Comparison of ENCODE assay signal across 26 cellular contexts in the genomic region with DNA sequence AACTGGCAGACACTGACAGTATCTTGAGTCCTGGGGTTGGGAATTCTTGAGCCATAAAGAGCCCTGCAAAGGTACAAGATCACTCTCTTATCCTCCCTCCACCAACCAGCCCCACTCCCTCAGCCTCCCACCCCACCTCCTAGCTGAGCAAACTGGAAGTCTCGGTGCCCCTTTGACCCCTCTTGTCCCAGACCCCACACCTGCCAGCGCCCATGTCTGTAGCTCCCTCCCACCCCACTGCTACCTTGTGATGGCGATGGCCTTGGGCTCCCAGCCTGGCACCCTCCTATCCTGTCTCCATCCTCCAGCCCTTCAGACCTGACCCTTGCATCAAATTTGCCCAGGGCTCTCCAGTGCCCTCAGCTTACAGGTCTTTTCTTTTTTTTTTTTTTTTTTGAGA. TPM values are rescaled to one million over a fixed set of nuclear protein-coding genes. Genes with fewer than 3 reads are reported as not detected.
"Had no signal": no experiment of that assay in that cellular context is flagged by ENCODE, and none has a peak within 500 bp of the region (broad histone marks: within the 10 kb centered on the region; RNA-seq: fewer than 3 reads in every experiment).

No MANE protein-coding gene starts in this region.

- H3K9me3 Mint-ChIP-seq: activated B cell treated with CpG ODN at 0.5 μM for 24 hours; activated CD4-positive, alpha-beta T cell treated with anti-CD3 and anti-CD28 coated beads, Interleukin-2, amount 10 ng/mL, durations not matched to agents 7 days and 5 days; activated naive CD8-positive, alpha-beta T cell treated with anti-CD3 and anti-CD28 coated beads for 36 hours; stimulated activated naive CD8-positive, alpha-beta T cell treated with anti-CD3 and anti-CD28 coated beads, Interleukin-15, amount 100 ng/mL, for 72 hours had no signal

- H3K4me1 ChIP-seq: colonic mucosa, parathyroid adenoma had no signal

- H3K9me3 ChIP-seq: body of pancreas, colonic mucosa, esophagus muscularis mucosa, gastroesophageal sphincter, heart left ventricle, left ventricle myocardium inferior had no signal

- H3K4me3 ChIP-seq: body of pancreas, colonic mucosa, esophagus muscularis mucosa, gastroesophageal sphincter, heart left ventricle, left ventricle myocardium inferior had no signal

- H3K36me3 ChIP-seq: colonic mucosa, esophagus muscularis mucosa, gastroesophageal sphincter, heart left ventricle, left ventricle myocardium inferior had no signal

- H3K4me3 Mint-ChIP-seq: activated B cell treated with CpG ODN at 0.5 μM for 24 hours; activated CD4-positive, alpha-beta T cell treated with anti-CD3 and anti-CD28 coated beads, Interleukin-2, amount 10 ng/mL, durations not matched to agents 7 days and 5 days; activated CD8-positive, alpha-beta T cell treated with anti-CD3 and anti-CD28 coated beads, Interleukin-2, amount 10 ng/mL, durations not matched to agents 7 days and 5 days; activated naive CD8-positive, alpha-beta T cell treated with anti-CD3 and anti-CD28 coated beads for 36 hours; stimulated activated naive CD8-positive, alpha-beta T cell treated with anti-CD3 and anti-CD28 coated beads, Interleukin-15, amount 100 ng/mL, for 72 hours had no signal

- DNase-seq: activated B cell treated with CpG ODN at 0.5 μM for 24 hours; activated CD4-positive, alpha-beta T cell treated with anti-CD3 and anti-CD28 coated beads, Interleukin-2, amount 10 ng/mL, durations not matched to agents 7 days and 5 days; activated CD8-positive, alpha-beta memory T cell treated with anti-CD3 and anti-CD28 coated beads, Interleukin-2, amount 50 U/mL, for 4 hours; activated CD8-positive, alpha-beta T cell treated with anti-CD3 and anti-CD28 coated beads, Interleukin-2, amount 10 ng/mL, durations not matched to agents 7 days and 5 days; activated naive CD4-positive, alpha-beta T cell; activated naive CD8-positive, alpha-beta T cell treated with anti-CD3 and anti-CD28 coated beads for 36 hours; activated T-cell treated with anti-CD3 and anti-CD28 coated beads, Interleukin-2, amount 50 U/mL, for 48 hours; body of pancreas; caudate nucleus; colonic mucosa; heart left ventricle; left ventricle myocardium inferior; mammary epithelial cell; Right ventricle myocardium superior; stimulated activated CD4-positive, alpha-beta T cell treated with anti-CD3 and anti-CD28 coated beads, Interleukin-2, amount 100 ng/mL, for 24 hours; stimulated activated naive CD8-positive, alpha-beta T cell treated with anti-CD3 and anti-CD28 coated beads, Interleukin-15, amount 100 ng/mL, for 72 hours; SW 1271; T-helper 2 cell; trophoblast cell had no signal

- H3K27me3 ChIP-seq: body of pancreas, colonic mucosa had no signal

- H3K27ac Mint-ChIP-seq: activated B cell treated with CpG ODN at 0.5 μM for 24 hours; activated CD4-positive, alpha-beta T cell treated with anti-CD3 and anti-CD28 coated beads, Interleukin-2, amount 10 ng/mL, durations not matched to agents 7 days and 5 days; activated CD8-positive, alpha-beta T cell treated with anti-CD3 and anti-CD28 coated beads, Interleukin-2, amount 10 ng/mL, durations not matched to agents 7 days and 5 days; activated naive CD8-positive, alpha-beta T cell treated with anti-CD3 and anti-CD28 coated beads for 36 hours had no signal

- H3K36me3 Mint-ChIP-seq: activated naive CD8-positive, alpha-beta T cell treated with anti-CD3 and anti-CD28 coated beads for 36 hours had no signal

- H3K27ac ChIP-seq: body of pancreas, colonic mucosa, esophagus muscularis mucosa, gastroesophageal sphincter, heart left ventricle, left ventricle myocardium inferior, parathyroid adenoma had no signal

RNA-seq across cellular contexts. Expression of a gene that starts 8.6 kb away (rescaled TPM):
- total RNA-seq: activated B cell treated with CpG ODN at 0.5 μM for 24 hours; activated CD4-positive, alpha-beta T cell treated with anti-CD3 and anti-CD28 coated beads, Interleukin-2, amount 10 ng/mL, durations not matched to agents 7 days and 5 days; activated CD8-positive, alpha-beta T cell treated with anti-CD3 and anti-CD28 coated beads, Interleukin-2, amount 10 ng/mL, durations not matched to agents 7 days and 5 days; activated naive CD8-positive, alpha-beta T cell treated with anti-CD3 and anti-CD28 coated beads for 36 hours; colonic mucosa; kidney epithelial cell; left ventricle myocardium inferior; mononuclear cell; temporal lobe had no signal
- polyA plus RNA-seq: endothelial cell of umbilical vein had no signal

RNA-seq across cellular contexts. Expression of a gene that starts 34.1 kb away (rescaled TPM):
- total RNA-seq: activated CD8-positive, alpha-beta T cell treated with anti-CD3 and anti-CD28 coated beads, Interleukin-2, amount 10 ng/mL, durations not matched to agents 7 days and 5 days had no signal

RNA-seq across cellular contexts. Expression of a gene that starts 43.9 kb away (rescaled TPM):
- total RNA-seq: activated B cell treated with CpG ODN at 0.5 μM for 24 hours; activated CD4-positive, alpha-beta T cell treated with anti-CD3 and anti-CD28 coated beads, Interleukin-2, amount 10 ng/mL, durations not matched to agents 7 days and 5 days; activated CD8-positive, alpha-beta T cell treated with anti-CD3 and anti-CD28 coated beads, Interleukin-2, amount 10 ng/mL, durations not matched to agents 7 days and 5 days; activated naive CD8-positive, alpha-beta T cell treated with anti-CD3 and anti-CD28 coated beads for 36 hours; colonic mucosa; endothelial cell of umbilical vein; kidney epithelial cell; mononuclear cell had no signal
- polyA plus RNA-seq: mammary epithelial cell had no signal
